In genomic region chr11:16114451-16114850, GRCh38 we compare ENCODE assay signal across 19 cellular contexts.
"Had no signal": no experiment of that assay in that cellular context is flagged by ENCODE, and none has a peak within 500 bp of the region (broad histone marks: within the 10 kb centered on the region; RNA-seq: fewer than 3 reads in every experiment).

No MANE protein-coding gene starts in this region.

- H3K27ac ChIP-seq: left lung, sigmoid colon, skin epidermis had no signal

- H3K27me3 Mint-ChIP-seq: naive thymus-derived CD4-positive, alpha-beta T cell; stimulated activated naive B cell treated with anti-CD40 and anti-IgM and Interleukin-4, amounts not matched to agents 10 μg/mL and 1 μg/mL and 100 μg/mL, for 72 hours; stimulated activated naive CD8-positive, alpha-beta T cell treated with anti-CD3 and anti-CD28 coated beads, Interleukin-15, amount 100 ng/mL, for 72 hours had no signal

- H3K27ac Mint-ChIP-seq: naive thymus-derived CD4-positive, alpha-beta T cell; nephron progenitor cell; stimulated activated naive B cell treated with anti-CD40 and anti-IgM and Interleukin-4, amounts not matched to agents 10 μg/mL and 1 μg/mL and 100 μg/mL, for 72 hours; stimulated activated naive CD8-positive, alpha-beta T cell treated with anti-CD3 and anti-CD28 coated beads, Interleukin-15, amount 100 ng/mL, for 72 hours had no signal

- H3K4me3 ChIP-seq: heart right ventricle, left lung, lung, sigmoid colon, skin epidermis had no signal

- H3K9me3 ChIP-seq: heart right ventricle, left lung, sigmoid colon had no signal

- H3K27me3 ChIP-seq: heart right ventricle, left lung, sigmoid colon had no signal

- H3K9me3 Mint-ChIP-seq: nephron progenitor cell; stimulated activated naive B cell treated with anti-CD40 and anti-IgM and Interleukin-4, amounts not matched to agents 10 μg/mL and 1 μg/mL and 100 μg/mL, for 72 hours; stimulated activated naive CD8-positive, alpha-beta T cell treated with anti-CD3 and anti-CD28 coated beads, Interleukin-15, amount 100 ng/mL, for 72 hours had no signal

- DNase-seq: cerebellar nuclear complex; dermis blood vessel endothelial cell; erythroblast; foreskin melanocyte; heart right ventricle; islet precursor cell; left lung; mesendoderm; naive thymus-derived CD4-positive, alpha-beta T cell; nephron progenitor cell; sigmoid colon; stimulated activated CD4-positive, alpha-beta T cell treated with anti-CD3 and anti-CD28 coated beads, Interleukin-2, amount 100 ng/mL, for 24 hours; stimulated activated CD4-positive, alpha-beta T cell treated with anti-CD3 and anti-CD28 coated beads, Interleukin-4, amount 100 ng/mL, for 4 hours; stimulated activated naive B cell treated with anti-CD40 and anti-IgM and Interleukin-4, amounts not matched to agents 10 μg/mL and 1 μg/mL and 100 μg/mL, for 72 hours; stimulated activated naive CD8-positive, alpha-beta T cell treated with anti-CD3 and anti-CD28 coated beads, Interleukin-15, amount 100 ng/mL, for 72 hours; substantia nigra; trophoblast cell had no signal

- H3K4me3 Mint-ChIP-seq: naive thymus-derived CD4-positive, alpha-beta T cell; nephron progenitor cell; stimulated activated naive B cell treated with anti-CD40 and anti-IgM and Interleukin-4, amounts not matched to agents 10 μg/mL and 1 μg/mL and 100 μg/mL, for 72 hours; stimulated activated naive CD8-positive, alpha-beta T cell treated with anti-CD3 and anti-CD28 coated beads, Interleukin-15, amount 100 ng/mL, for 72 hours had no signal

- H3K36me3 Mint-ChIP-seq: naive thymus-derived CD4-positive, alpha-beta T cell; stimulated activated naive B cell treated with anti-CD40 and anti-IgM and Interleukin-4, amounts not matched to agents 10 μg/mL and 1 μg/mL and 100 μg/mL, for 72 hours had no signal

- ATAC-seq: left lung; naive thymus-derived CD4-positive, alpha-beta T cell; stimulated activated naive B cell treated with anti-CD40 and anti-IgM and Interleukin-4, amounts not matched to agents 10 μg/mL and 1 μg/mL and 100 μg/mL, for 72 hours; stimulated activated naive CD8-positive, alpha-beta T cell treated with anti-CD3 and anti-CD28 coated beads, Interleukin-15, amount 100 ng/mL, for 72 hours had no signal

- H3K36me3 ChIP-seq: heart right ventricle, left lung, sigmoid colon had no signal

- H3K4me1 Mint-ChIP-seq: naive thymus-derived CD4-positive, alpha-beta T cell; stimulated activated naive B cell treated with anti-CD40 and anti-IgM and Interleukin-4, amounts not matched to agents 10 μg/mL and 1 μg/mL and 100 μg/mL, for 72 hours; stimulated activated naive CD8-positive, alpha-beta T cell treated with anti-CD3 and anti-CD28 coated beads, Interleukin-15, amount 100 ng/mL, for 72 hours had no signal

- H3K4me1 ChIP-seq: left lung had no signal
